ENCODE assay signal across 10 cellular contexts in the genomic region with DNA sequence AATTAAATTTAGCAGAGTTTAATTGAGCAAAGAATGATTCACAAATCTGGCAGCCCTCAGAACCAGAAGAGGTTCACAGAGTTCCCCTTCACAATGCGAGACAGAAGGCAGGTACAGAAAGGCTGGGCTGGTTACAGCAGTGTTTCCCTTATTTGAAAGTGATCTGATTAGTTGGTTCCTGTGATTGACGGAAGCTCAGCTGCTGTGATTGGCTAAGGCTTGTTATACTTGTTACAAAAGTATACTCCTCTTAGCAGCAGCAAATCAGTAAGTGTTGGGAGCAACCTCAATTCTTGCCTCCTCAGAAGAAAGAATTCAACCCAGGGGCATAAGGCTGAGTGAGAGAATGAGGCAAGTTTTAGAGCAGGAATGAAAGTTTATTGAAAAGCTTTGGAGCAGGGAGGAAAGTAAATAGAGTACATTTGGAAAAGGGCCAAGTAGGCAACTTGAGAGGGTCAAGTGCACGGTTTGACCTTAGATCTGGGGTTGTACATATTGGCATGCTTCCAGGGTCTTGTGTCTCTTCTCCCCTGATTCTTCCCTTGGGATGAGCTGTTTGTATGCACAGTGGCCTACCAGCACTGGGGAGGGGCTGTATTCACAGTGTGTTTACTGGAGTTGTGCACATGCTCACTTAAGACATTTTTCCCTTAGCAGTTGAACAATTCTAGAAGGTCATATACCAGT.
A peak's percentile ranks its signal among the peaks of the same experiment; 100 is the strongest.
DNase-seq lines count a peak whose midpoint lies in the region; ATAC-seq and TF ChIP-seq lines count a peak whose summit lies in the region.
"Had no signal": no experiment of that assay in that cellular context is flagged by ENCODE, and none has a peak within 500 bp of the region (broad histone marks: within the 10 kb centered on the region; RNA-seq: fewer than 3 reads in every experiment).

No MANE protein-coding gene starts in this region.

- no peaks in the 10 kb centered on the region for H3K9me3 Mint-ChIP-seq in Calu3 (ENCODE audit: low read depth, unreplicated experiment)
- peaks cover 7 to 8% of the 10 kb centered on the region in 2 donors for H3K9me3 Mint-ChIP-seq in stimulated activated naive B cell treated with anti-CD40 and anti-IgM and Interleukin-4, amounts not matched to agents 10 μg/mL and 1 μg/mL and 100 μg/mL, for 72 hours
- H3K9me3 Mint-ChIP-seq: CD8-positive, alpha-beta T cell had no signal

- H3K27ac ChIP-seq in epithelial cell of prostate = no peak overlapping the region

- no peak overlapping the region for H3K27ac Mint-ChIP-seq in Calu3 (ENCODE audit: unreplicated experiment)
- no peak overlapping the region for H3K27ac Mint-ChIP-seq in stimulated activated naive B cell treated with anti-CD40 and anti-IgM and Interleukin-4, amounts not matched to agents 10 μg/mL and 1 μg/mL and 100 μg/mL, for 72 hours
- H3K27ac Mint-ChIP-seq: CD8-positive, alpha-beta T cell had no signal

- H3K4me1 Mint-ChIP-seq in Calu3 (ENCODE audit: low read depth, unreplicated experiment) = peaks cover 13% of the 10 kb centered on the region
- H3K4me1 Mint-ChIP-seq in stimulated activated naive B cell treated with anti-CD40 and anti-IgM and Interleukin-4, amounts not matched to agents 10 μg/mL and 1 μg/mL and 100 μg/mL, for 72 hours = no peaks in the 10 kb centered on the region

- intact Hi-C loops in Calu3 (cut with micrococcal nuclease; ENCODE audit: unreplicated experiment) = no loop called here

- BruUV-seq in Calu3 (replicated peaks; lab: Mats Ljungman, UMichigan) = no TSS peak

- no peak for TF ChIP-seq CTCF in Calu3 (IDR thresholded peaks at IDR 0.05; ENCODE audit: unreplicated experiment)

- no peaks in the 10 kb centered on the region for H3K27me3 Mint-ChIP-seq in Calu3 (ENCODE audit: unreplicated experiment)
- no peaks in the 10 kb centered on the region for H3K27me3 Mint-ChIP-seq in stimulated activated naive B cell treated with anti-CD40 and anti-IgM and Interleukin-4, amounts not matched to agents 10 μg/mL and 1 μg/mL and 100 μg/mL, for 72 hours

- ATAC-seq in HG03520 (IDR thresholded peaks at IDR 0.05; ENCODE audit: unreplicated experiment) = no peak
- no peak for ATAC-seq in stimulated activated naive B cell treated with anti-CD40 and anti-IgM and Interleukin-4, amounts not matched to agents 10 μg/mL and 1 μg/mL and 100 μg/mL, for 72 hours (replicated peaks)
- ATAC-seq: CD8-positive, alpha-beta T cell had no signal

- no peak overlapping the region for H3K4me3 Mint-ChIP-seq in Calu3 (ENCODE audit: low read depth, unreplicated experiment)
- H3K4me3 Mint-ChIP-seq in stimulated activated naive B cell treated with anti-CD40 and anti-IgM and Interleukin-4, amounts not matched to agents 10 μg/mL and 1 μg/mL and 100 μg/mL, for 72 hours = no peak overlapping the region
- H3K4me3 Mint-ChIP-seq: CD8-positive, alpha-beta T cell had no signal

- no peaks in the 10 kb centered on the region for H3K36me3 Mint-ChIP-seq in Calu3 (ENCODE audit: insufficient read depth, unreplicated experiment)
- no peaks in the 10 kb centered on the region for H3K36me3 Mint-ChIP-seq in stimulated activated naive B cell treated with anti-CD40 and anti-IgM and Interleukin-4, amounts not matched to agents 10 μg/mL and 1 μg/mL and 100 μg/mL, for 72 hours
- H3K36me3 Mint-ChIP-seq: CD8-positive, alpha-beta T cell had no signal

- CTCF ChIA-PET in Calu3 (lab: Charles Lee) = no interaction called here

- DNase-seq in Calu3 = peak; percentile 6
- peak; percentile 91 for DNase-seq in NCI-H510A treated with DMSO at 0.1 percent for 48 hours (lab: John Stamatoyannopoulos, UW)
- peak; percentile 26 for DNase-seq in epithelial cell of prostate (ENCODE audit: low read depth, low spot score)
- peak; percentile 16 for DNase-seq in mucosa of gallbladder (ENCODE audit: low spot score)
- no peak for DNase-seq in activated effector memory CD4-positive, alpha-beta T cell treated with Interleukin-2 at 50 U/mL for 16 hours
- DNase-seq in cerebellar cortex (ENCODE audit: low spot score) = no peak
- DNase-seq in stimulated activated naive B cell treated with anti-CD40 and anti-IgM and Interleukin-4, amounts not matched to agents 10 μg/mL and 1 μg/mL and 100 μg/mL, for 72 hours = no peak
- DNase-seq: CD8-positive, alpha-beta T cell; OCI-M1 had no signal

Comparison
In these comparisons a context has a peak if more than half of its experiments do, and no peak if none do; other contexts are left out.
1. DNase-seq: peak in Calu3 (single experiment), NCI-H510A treated with DMSO at 0.1 percent for 48 hours (single experiment), epithelial cell of prostate (single experiment) and mucosa of gallbladder (single experiment); none in activated effector memory CD4-positive, alpha-beta T cell treated with Interleukin-2 at 50 U/mL for 16 hours (single experiment), cerebellar cortex (single experiment) and stimulated activated naive B cell treated with anti-CD40 and anti-IgM and Interleukin-4, amounts not matched to agents 10 μg/mL and 1 μg/mL and 100 μg/mL, for 72 hours (single experiment).